Comparison of ENCODE assay signal across 29 cellular contexts in the genomic region with DNA sequence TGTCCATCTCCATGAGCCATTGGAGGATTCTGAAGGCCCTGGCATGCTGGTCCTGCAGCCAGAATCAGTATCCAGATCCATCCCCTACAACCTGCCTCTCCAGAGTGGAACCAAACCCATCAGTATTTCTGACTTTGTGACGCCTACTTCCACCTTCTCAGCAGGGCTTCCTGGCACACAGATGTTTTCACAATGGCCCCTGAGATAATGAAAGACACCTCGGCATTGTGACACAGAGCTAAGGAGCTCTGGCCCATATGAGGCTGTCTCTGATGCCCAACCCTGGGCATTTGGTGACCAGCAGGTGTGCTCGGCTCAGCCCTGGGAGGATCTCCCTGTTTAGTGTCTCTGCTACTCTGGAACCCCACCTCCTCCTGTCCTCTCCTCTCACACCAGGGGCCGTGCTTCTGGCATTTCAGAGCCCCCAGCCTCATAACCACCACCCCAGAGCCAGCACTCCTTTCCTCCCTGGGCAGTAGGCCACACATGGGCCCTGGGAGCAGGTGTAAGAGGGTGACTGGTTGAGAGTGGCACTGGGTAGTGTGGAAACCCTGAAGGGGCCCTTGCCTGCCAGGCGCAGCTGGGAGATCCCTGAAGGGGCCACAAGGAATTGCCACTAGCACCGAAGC. TPM values are rescaled to one million over a fixed set of nuclear protein-coding genes. Genes with fewer than 3 reads are reported as not detected.
DNase-seq lines count a peak whose midpoint lies in the region; ATAC-seq lines count a peak whose summit lies in the region.
"Had no signal": no experiment of that assay in that cellular context is flagged by ENCODE, and none has a peak within 500 bp of the region (broad histone marks: within the 10 kb centered on the region; RNA-seq: fewer than 3 reads in every experiment).

No MANE protein-coding gene starts in this region.

- no peaks in the 10 kb centered on the region for H3K36me3 ChIP-seq in KOPT-K1 (ENCODE audit: insufficient read depth, low read length)
- H3K36me3 ChIP-seq: thoracic aorta had no signal

- H3K27me3 Mint-ChIP-seq in activated naive CD4-positive, alpha-beta T cell treated with anti-CD3 and anti-CD28 coated beads, Interleukin-2, amount 10 ng/mL, durations not matched to agents 7 days and 5 days: peaks cover 3% of the 10 kb centered on the region
- H3K27me3 Mint-ChIP-seq in immature natural killer cell (ENCODE audit: low read depth in 3 of 3): peaks cover 1 to 3% (median 3%) of the 10 kb centered on the region in 3 donors
- peaks cover 48% of the 10 kb centered on the region for H3K27me3 Mint-ChIP-seq in stimulated activated memory B cell treated with anti-CD40 and anti-IgM and Interleukin-4, amounts not matched to agents 10 μg/mL and 1 μg/mL and 100 μg/mL, for 72 hours
- H3K27me3 Mint-ChIP-seq: activated naive CD8-positive, alpha-beta T cell had no signal

- H3K36me3 Mint-ChIP-seq in activated naive CD4-positive, alpha-beta T cell treated with anti-CD3 and anti-CD28 coated beads, Interleukin-2, amount 10 ng/mL, durations not matched to agents 7 days and 5 days: no peaks in the 10 kb centered on the region
- H3K36me3 Mint-ChIP-seq in activated naive CD4-positive, alpha-beta T cell treated with anti-CD3 and anti-CD28 coated beads, Interleukin-2, amount 50 U/mL, for 72 hours: peaks cover 0 to 16% of the 10 kb centered on the region in 2 donors
- peaks cover 0 to 4% (median 3%) of the 10 kb centered on the region in 3 donors for H3K36me3 Mint-ChIP-seq in immature natural killer cell
- no peaks in the 10 kb centered on the region for H3K36me3 Mint-ChIP-seq in stimulated activated memory B cell treated with anti-CD40 and anti-IgM and Interleukin-4, amounts not matched to agents 10 μg/mL and 1 μg/mL and 100 μg/mL, for 72 hours
- H3K36me3 Mint-ChIP-seq: activated naive CD8-positive, alpha-beta T cell had no signal

- H3K4me1 Mint-ChIP-seq in activated naive CD4-positive, alpha-beta T cell treated with anti-CD3 and anti-CD28 coated beads, Interleukin-2, amount 10 ng/mL, durations not matched to agents 7 days and 5 days: peaks cover 36% of the 10 kb centered on the region
- H3K4me1 Mint-ChIP-seq in immature natural killer cell: peaks cover 71 to 80% of the 10 kb centered on the region in 2 donors
- H3K4me1 Mint-ChIP-seq in stimulated activated memory B cell treated with anti-CD40 and anti-IgM and Interleukin-4, amounts not matched to agents 10 μg/mL and 1 μg/mL and 100 μg/mL, for 72 hours: no peaks in the 10 kb centered on the region

- H3K4me3 Mint-ChIP-seq in activated naive CD4-positive, alpha-beta T cell treated with anti-CD3 and anti-CD28 coated beads, Interleukin-2, amount 10 ng/mL, durations not matched to agents 7 days and 5 days: no peak overlapping the region
- H3K4me3 Mint-ChIP-seq in immature natural killer cell: peak overlapping the region; percentile 41 to 73 (median 53)
- H3K4me3 Mint-ChIP-seq in stimulated activated memory B cell treated with anti-CD40 and anti-IgM and Interleukin-4, amounts not matched to agents 10 μg/mL and 1 μg/mL and 100 μg/mL, for 72 hours: no peak overlapping the region
- H3K4me3 Mint-ChIP-seq: activated naive CD8-positive, alpha-beta T cell; activated T-cell treated with anti-CD3 and anti-CD28 coated beads, Interleukin-2, amount 50 U/mL, for 4 hours had no signal

- peak overlapping the region; percentile 23 for H3K27ac ChIP-seq in KOPT-K1 (ENCODE audit: low read depth, low read length, poor library complexity, severe bottlenecking)
- H3K27ac ChIP-seq: SK-N-MC, thoracic aorta had no signal

- no peak for DNase-seq in activated naive CD4-positive, alpha-beta T cell treated with anti-CD3 and anti-CD28 coated beads, Interleukin-2, amount 10 ng/mL, durations not matched to agents 7 days and 5 days
- DNase-seq in activated naive CD4-positive, alpha-beta T cell treated with anti-CD3 and anti-CD28 coated beads, Interleukin-2, amount 50 U/mL, for 72 hours (ENCODE audit: low spot score in 2 of 2): no peak
- DNase-seq in immature natural killer cell: no peak
- DNase-seq in activated gamma-delta T cell treated with Interleukin-2 at 50 U/mL for 16 hours: no peak
- DNase-seq: activated T-cell treated with anti-CD3 and anti-CD28 coated beads, Interleukin-2, amount 50 U/mL, for 4 hours; C1 segment of cervical spinal cord; effector CD4-positive, alpha-beta T cell; EL; erythroblast; foreskin fibroblast; HCEC 1CT; IMR-90; left cardiac atrium; NCI-H1092 treated with DMSO at 0.1 percent for 48 hours; NCI-H2081; NCI-H345; NCI-H774; retina; RPMI8226; stimulated activated CD4-positive, alpha-beta T cell treated with anti-CD3 and anti-CD28 coated beads, Interleukin-12 subunit alpha, Interleukin-12 subunit beta, amount 100 ng/mL, for 4 hours; stimulated activated CD4-positive, alpha-beta T cell treated with anti-CD3 and anti-CD28 coated beads, Interleukin-4, amount 100 ng/mL, for 24 hours; stimulated activated naive CD4-positive, alpha-beta T cell treated with Interleukin-2 at 50 U/mL for 16 hours; T-helper 9 cell had no signal

- CTCF ChIA-PET in activated naive CD4-positive, alpha-beta T cell treated with anti-CD3 and anti-CD28 coated beads, Interleukin-2, amount 10 ng/mL, durations not matched to agents 7 days and 5 days (lab: Charles Lee): no interaction called here

- peak overlapping the region; percentile 49 for H3K27ac Mint-ChIP-seq in activated naive CD4-positive, alpha-beta T cell treated with anti-CD3 and anti-CD28 coated beads, Interleukin-2, amount 10 ng/mL, durations not matched to agents 7 days and 5 days
- H3K27ac Mint-ChIP-seq in activated naive CD4-positive, alpha-beta T cell treated with anti-CD3 and anti-CD28 coated beads, Interleukin-2, amount 50 U/mL, for 72 hours: no peak overlapping the region
- peak overlapping the region; percentile 57 to 89 (median 86) for H3K27ac Mint-ChIP-seq in immature natural killer cell
- no peak overlapping the region for H3K27ac Mint-ChIP-seq in stimulated activated memory B cell treated with anti-CD40 and anti-IgM and Interleukin-4, amounts not matched to agents 10 μg/mL and 1 μg/mL and 100 μg/mL, for 72 hours
- H3K27ac Mint-ChIP-seq: activated naive CD8-positive, alpha-beta T cell had no signal

- H3K9me3 Mint-ChIP-seq in activated naive CD4-positive, alpha-beta T cell treated with anti-CD3 and anti-CD28 coated beads, Interleukin-2, amount 10 ng/mL, durations not matched to agents 7 days and 5 days: peaks cover 8% of the 10 kb centered on the region
- H3K9me3 Mint-ChIP-seq in activated naive CD4-positive, alpha-beta T cell treated with anti-CD3 and anti-CD28 coated beads, Interleukin-2, amount 50 U/mL, for 72 hours: peaks cover 0 to 11% of the 10 kb centered on the region in 2 donors
- no peaks in the 10 kb centered on the region for H3K9me3 Mint-ChIP-seq in immature natural killer cell
- H3K9me3 Mint-ChIP-seq in stimulated activated memory B cell treated with anti-CD40 and anti-IgM and Interleukin-4, amounts not matched to agents 10 μg/mL and 1 μg/mL and 100 μg/mL, for 72 hours: no peaks in the 10 kb centered on the region
- H3K9me3 Mint-ChIP-seq: activated T-cell treated with anti-CD3 and anti-CD28 coated beads, Interleukin-2, amount 50 U/mL, for 4 hours had no signal

- no peak for ATAC-seq in activated naive CD4-positive, alpha-beta T cell treated with anti-CD3 and anti-CD28 coated beads, Interleukin-2, amount 50 U/mL, for 72 hours
- ATAC-seq in stimulated activated memory B cell treated with anti-CD40 and anti-IgM and Interleukin-4, amounts not matched to agents 10 μg/mL and 1 μg/mL and 100 μg/mL, for 72 hours: peak; percentile 28
- no peak for ATAC-seq in GM19455 (IDR thresholded peaks at IDR 0.05; ENCODE audit: unreplicated experiment)
- ATAC-seq: activated T-cell treated with anti-CD3 and anti-CD28 coated beads, Interleukin-2, amount 50 U/mL, for 4 hours had no signal

- peaks cover 11% of the 10 kb centered on the region for H3K9me3 ChIP-seq in KOPT-K1 (ENCODE audit: insufficient read depth, low read length, poor library complexity, severe bottlenecking)
- H3K9me3 ChIP-seq: thoracic aorta had no signal

RNA-seq across cellular contexts. Expression of gene FOSL2, which starts 38.2 kb away (rescaled TPM):
- 100 to 1,000 TPM in 1 of 2 donors, 10 to 100 TPM in 1; 99.3 to 153 TPM for total RNA-seq in activated naive CD4-positive, alpha-beta T cell treated with anti-CD3 and anti-CD28 coated beads, Interleukin-2, amount 50 U/mL, for 72 hours
- 10 to 100 TPM; 27.2 to 54.3 (median 28.7) TPM for polyA plus RNA-seq in immature natural killer cell

Comparison
In these comparisons a context has a peak if more than half of its experiments do, and no peak if none do; other contexts are left out.
1. H3K27ac Mint-ChIP-seq: peak in activated naive CD4-positive, alpha-beta T cell treated with anti-CD3 and anti-CD28 coated beads, Interleukin-2, amount 10 ng/mL, durations not matched to agents 7 days and 5 days (single experiment) and immature natural killer cell (6 of 6); none in activated naive CD4-positive, alpha-beta T cell treated with anti-CD3 and anti-CD28 coated beads, Interleukin-2, amount 50 U/mL, for 72 hours (0 of 2) and stimulated activated memory B cell treated with anti-CD40 and anti-IgM and Interleukin-4, amounts not matched to agents 10 μg/mL and 1 μg/mL and 100 μg/mL, for 72 hours (single experiment).
2. H3K4me3 Mint-ChIP-seq: peak in immature natural killer cell (5 of 5); none in activated naive CD4-positive, alpha-beta T cell treated with anti-CD3 and anti-CD28 coated beads, Interleukin-2, amount 10 ng/mL, durations not matched to agents 7 days and 5 days (single experiment) and stimulated activated memory B cell treated with anti-CD40 and anti-IgM and Interleukin-4, amounts not matched to agents 10 μg/mL and 1 μg/mL and 100 μg/mL, for 72 hours (single experiment).